ENCODE assay signal across 19 cellular contexts in the genomic region with DNA sequence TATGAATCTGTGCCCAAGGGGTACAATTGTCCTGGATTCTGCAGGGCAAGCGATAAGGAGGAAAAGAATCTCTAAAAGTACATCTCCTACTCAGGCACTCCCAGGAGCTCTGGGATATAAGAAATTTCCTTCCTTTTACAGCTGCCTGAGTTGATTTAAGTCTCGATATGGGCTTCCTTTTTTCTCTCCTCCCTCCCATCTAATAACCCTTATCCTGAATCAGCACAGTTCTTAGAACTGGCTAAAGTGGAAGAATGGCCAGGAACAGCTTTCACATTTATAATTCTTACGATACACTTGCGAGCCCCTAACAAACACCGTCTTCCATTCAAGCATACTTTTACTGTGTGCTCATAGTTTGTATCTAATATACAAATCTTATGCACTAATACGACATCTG.
"Had no signal": no experiment of that assay in that cellular context is flagged by ENCODE, and none has a peak within 500 bp of the region (broad histone marks: within the 10 kb centered on the region; RNA-seq: fewer than 3 reads in every experiment).

No MANE protein-coding gene starts in this region.

- H3K36me3 ChIP-seq: SJCRH30 had no signal

- H3K4me1 ChIP-seq: SJCRH30 had no signal

- H3K9me3 ChIP-seq: SJCRH30 had no signal

- H3K4me3 ChIP-seq: SJCRH30 had no signal

- H3K4me2 ChIP-seq: KMS-11 had no signal

- H3K9ac ChIP-seq: KMS-11 had no signal

- H3K27ac ChIP-seq: KMS-11, RWPE1, SJCRH30 had no signal

- DNase-seq: Kasumi-1, MM.1S, NCI-H1092 treated with DMSO at 0.1 percent for 48 hours, NCI-H1436, NCI-H187, NCI-H2029, NCI-H2081 treated with DMSO at 0.1 percent for 48 hours, NCI-H2171, NCI-H226, NCI-H446, NCI-H510A, NCI-H524 treated with DMSO at 0.1 percent for 48 hours, NCI-H69, NCI-H774, PC-3, SHP77 treated with DMSO at 0.1 percent for 48 hours, SJCRH30 had no signal

- H3K27me3 ChIP-seq: SJCRH30 had no signal
